In genomic region chr20:37417857-37418501, GRCh38 we compare ENCODE assay signal across 1 cellular context.
TF ChIP-seq lines count a peak whose summit lies in the region.

No MANE protein-coding gene starts in this region.

TF ChIP-seq in IMR-90, 13 proteins besides CTCF, POLR2A, EP300 and RAD21 (continued from another document):
- TF ChIP-seq, protein P1, sequence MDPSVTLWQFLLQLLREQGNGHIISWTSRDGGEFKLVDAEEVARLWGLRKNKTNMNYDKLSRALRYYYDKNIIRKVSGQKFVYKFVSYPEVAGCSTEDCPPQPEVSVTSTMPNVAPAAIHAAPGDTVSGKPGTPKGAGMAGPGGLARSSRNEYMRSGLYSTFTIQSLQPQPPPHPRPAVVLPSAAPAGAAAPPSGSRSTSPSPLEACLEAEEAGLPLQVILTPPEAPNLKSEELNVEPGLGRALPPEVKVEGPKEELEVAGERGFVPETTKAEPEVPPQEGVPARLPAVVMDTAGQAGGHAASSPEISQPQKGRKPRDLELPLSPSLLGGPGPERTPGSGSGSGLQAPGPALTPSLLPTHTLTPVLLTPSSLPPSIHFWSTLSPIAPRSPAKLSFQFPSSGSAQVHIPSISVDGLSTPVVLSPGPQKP (IDR thresholded peaks at IDR 0.05; ENCODE audit: borderline replicate concordance, low read depth, low read length): no peak
TF ChIP-seq in IMR-90: peak in this region for 2.
